9 cellular contexts compared by ENCODE assay signal in the genomic region with DNA sequence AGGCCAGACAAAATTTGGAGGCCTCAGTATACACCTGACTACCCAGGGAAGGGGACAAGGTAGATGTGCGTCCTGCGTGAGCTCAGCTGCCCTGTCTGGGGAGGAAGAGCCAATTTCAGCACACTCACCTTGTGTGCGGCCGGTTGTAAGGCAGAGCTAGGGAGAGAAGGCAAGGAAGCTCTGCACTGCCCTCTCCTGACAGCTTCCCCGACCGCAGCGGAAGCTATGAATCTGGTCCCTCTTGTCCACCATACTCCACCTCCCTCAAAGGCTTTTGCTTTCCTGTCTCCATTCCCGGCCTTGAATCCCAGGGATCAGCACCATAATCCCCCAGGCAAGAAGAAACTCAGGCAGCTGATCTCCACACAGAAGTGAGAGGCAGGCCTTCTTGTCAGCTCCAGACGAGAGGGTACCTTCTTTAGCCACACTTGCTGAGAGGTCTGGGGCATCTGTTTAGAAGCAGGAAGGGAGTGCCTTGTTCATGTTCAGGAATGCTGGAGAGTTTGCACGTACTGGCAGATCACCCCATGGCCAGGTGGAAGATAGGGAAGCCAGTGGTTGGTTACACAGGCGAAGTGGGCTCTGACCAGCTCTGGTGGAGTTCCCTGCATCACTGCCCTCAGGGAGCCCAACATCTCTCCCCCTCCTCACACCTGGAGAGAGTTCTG.
DNase-seq lines count a peak whose midpoint lies in the region; ATAC-seq, FAIRE-seq and TF ChIP-seq lines count a peak whose summit lies in the region.
"Had no signal": no experiment of that assay in that cellular context is flagged by ENCODE, and none has a peak within 500 bp of the region (broad histone marks: within the 10 kb centered on the region; RNA-seq: fewer than 3 reads in every experiment).

No MANE protein-coding gene starts in this region.

- FAIRE-seq in HepG2 (lab: Jason Lieb, UNC), result peak; percentile 62

- no peaks in the 10 kb centered on the region for H3K36me3 Mint-ChIP-seq in activated CD4-positive, alpha-beta T cell treated with anti-CD3 and anti-CD28 coated beads for 36 hours (ENCODE audit: low read depth)
- no peaks in the 10 kb centered on the region for H3K36me3 Mint-ChIP-seq in activated CD4-positive, alpha-beta T cell treated with anti-CD3 and anti-CD28 coated beads, Interleukin-2, amount 10 ng/mL, durations not matched to agents 7 days and 5 days (ENCODE audit: low read depth)
- no peaks in the 10 kb centered on the region for H3K36me3 Mint-ChIP-seq in immature natural killer cell
- H3K36me3 Mint-ChIP-seq: activated naive CD4-positive, alpha-beta T cell treated with anti-CD3 and anti-CD28 coated beads, Interleukin-2, amount 50 U/mL, for 24 hours had no signal

- H4K20me1 ChIP-seq in HepG2 (ENCODE audit: insufficient read depth, low read length), result no peaks in the 10 kb centered on the region

- H3K9me3 Mint-ChIP-seq in activated CD4-positive, alpha-beta T cell treated with anti-CD3 and anti-CD28 coated beads for 36 hours (ENCODE audit: low read depth), result no peaks in the 10 kb centered on the region
- no peaks in the 10 kb centered on the region for H3K9me3 Mint-ChIP-seq in activated CD4-positive, alpha-beta T cell treated with anti-CD3 and anti-CD28 coated beads, Interleukin-2, amount 10 ng/mL, durations not matched to agents 7 days and 5 days
- H3K9me3 Mint-ChIP-seq in immature natural killer cell, result no peaks in the 10 kb centered on the region
- H3K9me3 Mint-ChIP-seq: activated naive CD4-positive, alpha-beta T cell treated with anti-CD3 and anti-CD28 coated beads, Interleukin-2, amount 50 U/mL, for 24 hours had no signal

- CTCF ChIA-PET in activated CD4-positive, alpha-beta T cell treated with anti-CD3 and anti-CD28 coated beads for 36 hours (lab: Charles Lee), result interaction anchor here (0.6 to 1.2 kb wide), 4 partner anchors 16 to 751 kb away, joined by 3 to 4 read pairs (median 4); no protein-coding TSS in a partner anchor
- CTCF ChIA-PET in activated CD4-positive, alpha-beta T cell treated with anti-CD3 and anti-CD28 coated beads, Interleukin-2, amount 10 ng/mL, durations not matched to agents 7 days and 5 days (lab: Charles Lee), result interaction anchor here (2.0 kb wide), 1 partner anchor 10 kb away, joined by 8 read pairs; no protein-coding TSS in a partner anchor
- CTCF ChIA-PET in HepG2 (lab: Yijun Ruan, JAX; ENCODE audit: low intra/inter-chr PET ratio, low total read pairs), result no interaction called here

- no peaks in the 10 kb centered on the region for H3K27me3 ChIP-seq in NT2/D1 (ENCODE audit: insufficient read depth, insufficient read length)
- H3K27me3 ChIP-seq in dorsolateral prefrontal cortex, result no peaks in the 10 kb centered on the region
- peaks cover 0 to 14% of the 10 kb centered on the region in 2 experiments; a peak in 2 of 5 replicates for H3K27me3 ChIP-seq in HepG2 (ENCODE audit: control insufficient read depth in 1 of 2, insufficient read depth in 2 of 2, low read length in 2 of 2)
- no peaks in the 10 kb centered on the region for H3K27me3 ChIP-seq in upper lobe of left lung

- H3K27ac Mint-ChIP-seq in activated CD4-positive, alpha-beta T cell treated with anti-CD3 and anti-CD28 coated beads for 36 hours, result no peak overlapping the region
- H3K27ac Mint-ChIP-seq in activated CD4-positive, alpha-beta T cell treated with anti-CD3 and anti-CD28 coated beads, Interleukin-2, amount 10 ng/mL, durations not matched to agents 7 days and 5 days, result no peak overlapping the region
- no peak overlapping the region for H3K27ac Mint-ChIP-seq in immature natural killer cell
- H3K27ac Mint-ChIP-seq: activated naive CD4-positive, alpha-beta T cell treated with anti-CD3 and anti-CD28 coated beads, Interleukin-2, amount 50 U/mL, for 24 hours had no signal

- TF ChIP-seq RAD21 in HepG2 (CRISPR knock-in tag; IDR thresholded peaks at IDR 0.05), result no peak

- WGBS in HepG2 (ENCODE audit: low lambda C conversion rate), result 19% methylated on average over 7 of the region's 11 CpGs
- WGBS in upper lobe of left lung, 2 donors, result 22 to 23% methylated on average over 10 to 11 of the region's 11 CpGs

- no peak for TF ChIP-seq POLR2A in HepG2 (IDR thresholded peaks at IDR 0.05; ENCODE audit: insufficient read depth in 1 of 2, low read depth in 2 of 2, low read length in 2 of 2)
- no peak for TF ChIP-seq POLR2A in upper lobe of left lung (IDR thresholded peaks at IDR 0.05)

- TF ChIP-seq CTCF in HFF-Myc (IDR thresholded peaks at IDR 0.05; ENCODE audit: low read depth, low read length, missing control alignments) (peak; percentile 64), dorsolateral prefrontal cortex (IDR thresholded peaks at IDR 0.05 in 54 of 56, conservative IDR thresholded peaks at IDR 0.05 in 2 of 56; ENCODE audit: low read depth in 1 of 56, partially characterized antibody in 56 of 56) (peak; percentile 12 to 78 (median 64)), HepG2 (CRISPR knock-in tag; IDR thresholded peaks at IDR 0.05) (peak; percentile 68), upper lobe of left lung (IDR thresholded peaks at IDR 0.05) (peak in 2 of 6 experiments; percentile 22 to 28)

- H3K4me1 Mint-ChIP-seq in activated CD4-positive, alpha-beta T cell treated with anti-CD3 and anti-CD28 coated beads for 36 hours, result no peaks in the 10 kb centered on the region
- no peaks in the 10 kb centered on the region for H3K4me1 Mint-ChIP-seq in activated CD4-positive, alpha-beta T cell treated with anti-CD3 and anti-CD28 coated beads, Interleukin-2, amount 10 ng/mL, durations not matched to agents 7 days and 5 days
- no peaks in the 10 kb centered on the region for H3K4me1 Mint-ChIP-seq in immature natural killer cell
- H3K4me1 Mint-ChIP-seq: activated naive CD4-positive, alpha-beta T cell treated with anti-CD3 and anti-CD28 coated beads, Interleukin-2, amount 50 U/mL, for 24 hours had no signal

- POLR2A ChIA-PET in activated CD4-positive, alpha-beta T cell treated with anti-CD3 and anti-CD28 coated beads for 36 hours (lab: Charles Lee), result no interaction called here
- POLR2A ChIA-PET in activated CD4-positive, alpha-beta T cell treated with anti-CD3 and anti-CD28 coated beads, Interleukin-2, amount 10 ng/mL, durations not matched to agents 7 days and 5 days (lab: Charles Lee), result no interaction called here
- POLR2A ChIA-PET in HepG2 (lab: Yijun Ruan, JAX), result no interaction called here

- H3K9me3 ChIP-seq in NT2/D1 (ENCODE audit: insufficient read depth, low read length) (no peaks in the 10 kb centered on the region), HepG2 (ENCODE audit: low read length) (no peaks in the 10 kb centered on the region), upper lobe of left lung (no peaks in the 10 kb centered on the region)

- H3K9ac ChIP-seq in NT2/D1 (ENCODE audit: insufficient read length, low read depth) (no peak overlapping the region), HepG2 (ENCODE audit: insufficient read depth, low read depth, low read length) (no peak overlapping the region)

- BruUV-seq in HepG2 (replicated peaks; lab: Mats Ljungman, UMichigan), result no TSS peak

- peaks cover 7% of the 10 kb centered on the region for H3K36me3 ChIP-seq in NT2/D1 (ENCODE audit: insufficient read depth, insufficient read length, low read length)
- H3K36me3 ChIP-seq in HepG2 (replicated peaks in 1 of 2; ENCODE audit: control insufficient read depth in 1 of 2, insufficient read depth in 2 of 2, low read length in 2 of 2), result no peaks in the 10 kb centered on the region
- H3K36me3 ChIP-seq in upper lobe of left lung, result no peaks in the 10 kb centered on the region

- peak overlapping the region in 57 of 59 donors; percentile 15 to 90 (median 73) for H3K27ac ChIP-seq in dorsolateral prefrontal cortex
- H3K27ac ChIP-seq in HepG2 (ENCODE audit: extremely low read length, insufficient read depth, low read length), result no peak overlapping the region
- H3K27ac ChIP-seq in upper lobe of left lung, result no peak overlapping the region

- H3K4me3 ChIP-seq in HFF-Myc (replicated peaks; ENCODE audit: low read depth, low read length) (no peak overlapping the region), NT2/D1 (ENCODE audit: insufficient read length, low read depth) (no peak overlapping the region), dorsolateral prefrontal cortex (peak overlapping the region in 8 of 59 donors; percentile 11 to 46 (median 20)), HepG2 (replicated peaks in 1 of 3; ENCODE audit: insufficient read depth in 1 of 3, low read depth in 2 of 3, low read length in 3 of 3) (no peak overlapping the region), upper lobe of left lung (no peak overlapping the region)

- no peak for TF ChIP-seq EP300 in HepG2 (IDR thresholded peaks at IDR 0.05; ENCODE audit: low read depth in 2 of 2, low read length in 2 of 2)
- TF ChIP-seq EP300 in HepG2 (CRISPR knock-in tag; IDR thresholded peaks at IDR 0.05; ENCODE audit: borderline replicate concordance), result no peak
- no peak for TF ChIP-seq EP300 in upper lobe of left lung (IDR thresholded peaks at IDR 0.05)

- H2AFZ ChIP-seq in HepG2 (ENCODE audit: low read length), result no peak overlapping the region

- peaks cover 11% of the 10 kb centered on the region for H3K27me3 Mint-ChIP-seq in activated CD4-positive, alpha-beta T cell treated with anti-CD3 and anti-CD28 coated beads for 36 hours
- peaks cover 4% of the 10 kb centered on the region for H3K27me3 Mint-ChIP-seq in activated CD4-positive, alpha-beta T cell treated with anti-CD3 and anti-CD28 coated beads, Interleukin-2, amount 10 ng/mL, durations not matched to agents 7 days and 5 days
- peaks cover 0 to 4% (median 2%) of the 10 kb centered on the region in 3 donors for H3K27me3 Mint-ChIP-seq in immature natural killer cell (ENCODE audit: low read depth in 3 of 3)

- ATAC-seq in activated CD4-positive, alpha-beta T cell treated with anti-CD3 and anti-CD28 coated beads for 36 hours, result peak; percentile 78
- ATAC-seq in HepG2, result peak; percentile 96
- peak; percentile 53 to 64 for ATAC-seq in upper lobe of left lung (ENCODE audit: low FRiP score in 2 of 2)

- in situ Hi-C loops in HepG2 (cut with HindIII; ENCODE audit: extremely low pct_ligation_motif_present, low pct_unique_long_range_greater_than_20kb), result no loop called here

- H3K4me1 ChIP-seq in NT2/D1 (ENCODE audit: insufficient read depth, insufficient read length) (no peaks in the 10 kb centered on the region), HepG2 (ENCODE audit: insufficient read depth, low read length) (0 out of 2 replicates have a peak, but pooled peaks cover 4% of the 10 kb centered on the region), upper lobe of left lung (no peaks in the 10 kb centered on the region)

- no peak overlapping the region for H3K4me2 ChIP-seq in HepG2 (ENCODE audit: low read depth, low read length)

- no peaks in the 10 kb centered on the region for H3K79me2 ChIP-seq in HepG2 (ENCODE audit: insufficient read depth, low read length)

- intact Hi-C loops in activated CD4-positive, alpha-beta T cell treated with anti-CD3 and anti-CD28 coated beads for 36 hours (cut with DNase I, micrococcal nuclease), result no loop called here
- intact Hi-C loops in dorsolateral prefrontal cortex (cut with DNase I), result loop anchor here (5.0 to 10.0 kb wide), 3 partner anchors 134 to 269 kb away; partner anchors contain the start of genes EI24 (in 1 of the 2) and PKNOX2 (in 1 of the 2)
- intact Hi-C loops in HepG2 (cut with micrococcal nuclease; ENCODE audit: unreplicated experiment), result no loop called here

- DNase-seq in activated CD4-positive, alpha-beta T cell treated with anti-CD3 and anti-CD28 coated beads for 36 hours, result peak; percentile 45
- DNase-seq in activated CD4-positive, alpha-beta T cell treated with anti-CD3 and anti-CD28 coated beads, Interleukin-2, amount 10 ng/mL, durations not matched to agents 7 days and 5 days, result no peak
- peak; percentile 7 for DNase-seq in HFF-Myc (ENCODE audit: extremely low read depth, low read depth)
- DNase-seq in NT2/D1 (ENCODE audit: low read depth, low spot score), result peak; percentile 70
- DNase-seq in dorsolateral prefrontal cortex, result peak; percentile 58 to 86 (median 79)
- peak; percentile 15 for DNase-seq in HepG2 (ENCODE audit: low spot score)
- no peak for DNase-seq in upper lobe of left lung
- no peak for DNase-seq in immature natural killer cell

- no peak overlapping the region for H3K4me3 Mint-ChIP-seq in activated CD4-positive, alpha-beta T cell treated with anti-CD3 and anti-CD28 coated beads for 36 hours
- no peak overlapping the region for H3K4me3 Mint-ChIP-seq in activated CD4-positive, alpha-beta T cell treated with anti-CD3 and anti-CD28 coated beads, Interleukin-2, amount 10 ng/mL, durations not matched to agents 7 days and 5 days
- no peak overlapping the region for H3K4me3 Mint-ChIP-seq in immature natural killer cell
- H3K4me3 Mint-ChIP-seq: activated naive CD4-positive, alpha-beta T cell treated with anti-CD3 and anti-CD28 coated beads, Interleukin-2, amount 50 U/mL, for 24 hours had no signal

Comparison
In these comparisons a context has a peak if more than half of its experiments do, and no peak if none do; other contexts are left out.
1. DNase-seq: peak in activated CD4-positive, alpha-beta T cell treated with anti-CD3 and anti-CD28 coated beads for 36 hours (single experiment), HFF-Myc (single experiment), NT2/D1 (single experiment), dorsolateral prefrontal cortex (10 of 10) and HepG2 (single experiment); none in activated CD4-positive, alpha-beta T cell treated with anti-CD3 and anti-CD28 coated beads, Interleukin-2, amount 10 ng/mL, durations not matched to agents 7 days and 5 days (single experiment), upper lobe of left lung (0 of 2) and immature natural killer cell (0 of 3).
2. H3K27ac ChIP-seq: peak in dorsolateral prefrontal cortex (57 of 59); none in HepG2 (single experiment) and upper lobe of left lung (0 of 4).
3. intact Hi-C loops: an anchor here in dorsolateral prefrontal cortex (5.0 to 10.0 kb wide); none called in activated CD4-positive, alpha-beta T cell treated with anti-CD3 and anti-CD28 coated beads for 36 hours and HepG2.
4. Peak in every context shown above with its lines, with median percentiles within 50 percentile points of each other: ATAC-seq.